Comparison of ENCODE assay signal across 8 cellular contexts in genomic region chr12:100741084-100741711, GRCh38. TPM values are rescaled to one million over a fixed set of nuclear protein-coding genes. Genes with fewer than 3 reads are reported as not detected.
DNase-seq lines count a peak whose midpoint lies in the region; ATAC-seq and TF ChIP-seq lines count a peak whose summit lies in the region.

No MANE protein-coding gene starts in this region.

- no peak overlapping the region for H3K27ac ChIP-seq in spleen

- DNase-seq in COR-L47 (lab: John Stamatoyannopoulos, UW) = peak; percentile 30
- peak; percentile 48 for DNase-seq in OCI-M1 (lab: John Stamatoyannopoulos, UW)
- peak; percentile 8 for DNase-seq in fibroblast of the conjunctiva (ENCODE audit: low read depth)
- DNase-seq in spleen = no peak

- no peaks in the 10 kb centered on the region for H3K4me1 ChIP-seq in spleen

- intact Hi-C loops in spleen (cut with DNase I; ENCODE audit: low total_unique reads) = no loop called here

- H3K9me3 ChIP-seq in spleen = peaks cover 0 to 14% (median 4%) of the 10 kb centered on the region in 8 donors

- ATAC-seq in GM21723 (IDR thresholded peaks at IDR 0.05; ENCODE audit: unreplicated experiment) = peak; percentile 60
- ATAC-seq in HG02759 (IDR thresholded peaks at IDR 0.05; ENCODE audit: unreplicated experiment) = no peak
- ATAC-seq in GM21381 (IDR thresholded peaks at IDR 0.05; ENCODE audit: unreplicated experiment) = no peak
- no peak for ATAC-seq in GM19452 (IDR thresholded peaks at IDR 0.05; ENCODE audit: unreplicated experiment)

- no peaks in the 10 kb centered on the region for H3K36me3 ChIP-seq in spleen

- TF ChIP-seq CTCF in spleen (IDR thresholded peaks at IDR 0.05 in 8 of 11, conservative IDR thresholded peaks at IDR 0.05 in 3 of 11) = peak in 8 of 11 experiments; percentile 23 to 73 (median 40)

- 50 to 61% (median 60%) methylated on average over 3 of the region's 3 CpGs for WGBS in spleen, 5 donors

- no peak overlapping the region for H3K4me3 ChIP-seq in spleen

- TF ChIP-seq POLR2A in spleen (IDR thresholded peaks at IDR 0.05) = no peak

- H3K27me3 ChIP-seq in spleen (replicated peaks in 1 of 7) = peaks cover 0 to 10% (median 0%) of the 10 kb centered on the region in 7 donors

RNA-seq across cellular contexts. Expression of gene ANO4, which starts 53.4 kb away (rescaled TPM):
- under 1 TPM in 1 of 7 donors, not detected in 6; 0.42 TPM for total RNA-seq in spleen
- not detected for polyA plus RNA-seq in spleen
